ENCODE assay signal across 20 cellular contexts in the genomic region with DNA sequence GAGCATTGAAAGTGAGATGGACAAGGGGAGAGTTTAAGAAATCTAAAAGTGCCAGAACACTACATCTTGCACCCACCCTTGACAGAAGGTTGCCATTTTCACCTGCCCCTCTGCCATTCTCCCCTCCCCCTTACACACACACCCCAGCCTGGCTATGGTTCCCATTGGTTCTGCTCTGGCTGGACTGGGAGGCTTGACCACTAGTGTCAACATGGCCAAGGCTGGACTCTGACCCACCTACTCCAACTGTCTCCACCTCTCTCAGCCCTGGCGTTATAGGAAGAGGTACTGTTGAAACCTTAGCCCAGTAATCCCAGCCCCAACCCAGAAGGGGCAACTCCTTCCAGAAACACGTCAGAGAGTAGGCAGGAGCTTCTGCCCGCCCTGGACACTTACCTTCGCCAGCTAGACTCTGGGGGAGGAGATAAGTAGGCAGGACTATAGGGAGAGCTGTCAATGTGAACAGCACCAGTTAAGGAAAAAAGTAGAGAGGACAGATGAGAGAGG. TPM values are rescaled to one million over a fixed set of nuclear protein-coding genes. Genes with fewer than 3 reads are reported as not detected.
DNase-seq lines count a peak whose midpoint lies in the region; ATAC-seq and TF ChIP-seq lines count a peak whose summit lies in the region.
"Had no signal": no experiment of that assay in that cellular context is flagged by ENCODE, and none has a peak within 500 bp of the region (broad histone marks: within the 10 kb centered on the region; RNA-seq: fewer than 3 reads in every experiment).

No MANE protein-coding gene starts in this region.

- no peak for ATAC-seq in CD4-positive, alpha-beta T cell (ENCODE audit: poor library complexity)
- ATAC-seq in activated naive CD8-positive, alpha-beta T cell treated with anti-CD3 and anti-CD28 coated beads, Interleukin-2, amount 50 U/mL, for 24 hours: no peak
- no peak for ATAC-seq in naive thymus-derived CD8-positive, alpha-beta T cell
- ATAC-seq in GM19463 (IDR thresholded peaks at IDR 0.05; ENCODE audit: unreplicated experiment) (no peak), GM18517 (IDR thresholded peaks at IDR 0.05; ENCODE audit: unreplicated experiment) (no peak)

- POLR2A ChIA-PET in CD4-positive, alpha-beta T cell (lab: Charles Lee): interaction anchor here (1.2 to 1.5 kb wide), 4 partner anchors 12 to 40 kb away, joined by 3 to 8 read pairs (median 4); a partner anchor contains a TSS
- POLR2A ChIA-PET in naive thymus-derived CD8-positive, alpha-beta T cell (lab: Charles Lee): interaction anchor here (2.9 to 8.7 kb wide), 6 partner anchors 9 to 37 kb away, joined by 12 to 118 read pairs (median 42); a partner anchor contains a TSS

- no peak overlapping the region for H4K5ac ChIP-seq in H9 (ENCODE audit: insufficient read length, low read depth, low read length)

- no peak for DNase-seq in CD4-positive, alpha-beta T cell
- no peak for DNase-seq in H9
- DNase-seq in activated naive CD8-positive, alpha-beta T cell treated with anti-CD3 and anti-CD28 coated beads, Interleukin-2, amount 50 U/mL, for 24 hours: no peak
- DNase-seq in naive thymus-derived CD8-positive, alpha-beta T cell: no peak
- no peak for DNase-seq in posterior cingulate gyrus
- no peak for DNase-seq in GDM1 (lab: John Stamatoyannopoulos, UW)
- DNase-seq: amniotic stem cell; mammary epithelial cell; MM.1S; NCI-H2081; NCI-H69; PC-9; sigmoid colon; stimulated activated CD4-positive, alpha-beta T cell treated with anti-CD3 and anti-CD28 coated beads, Interleukin-2, amount 100 ng/mL, for 24 hours; testis had no signal

- no peak overlapping the region for H3K4ac ChIP-seq in H9 (ENCODE audit: low read depth, low read length)

- no peaks in the 10 kb centered on the region for H3K27me3 ChIP-seq in CD4-positive, alpha-beta T cell (ENCODE audit: control insufficient read depth, insufficient read depth, low read length)
- H3K27me3 ChIP-seq in H9 (ENCODE audit: insufficient read depth, low read length): no peaks in the 10 kb centered on the region
- H3K27me3 ChIP-seq: BLaER1, neutrophil, sigmoid colon, testis had no signal

- no peak overlapping the region for H3K9ac ChIP-seq in H9 (ENCODE audit: extremely low read depth, insufficient read length, low read length)

- CTCF ChIA-PET in CD4-positive, alpha-beta T cell (lab: Charles Lee): no interaction called here

- no peak overlapping the region for H2AFZ ChIP-seq in H9 (ENCODE audit: low read length)
- H2AFZ ChIP-seq: PC-9 had no signal

- TF ChIP-seq CTCF in CD4-positive, alpha-beta T cell (IDR thresholded peaks at IDR 0.05): no peak
- TF ChIP-seq CTCF in H9 (conservative IDR thresholded peaks at IDR 0.05): no peak

- no peak overlapping the region for H3K23ac ChIP-seq in H9 (ENCODE audit: insufficient read length, low read depth, low read length)

- H3K4me2 ChIP-seq in H9 (ENCODE audit: insufficient read depth, insufficient read length, low read length): no peak overlapping the region
- H3K4me2 ChIP-seq: BLaER1, PC-9 had no signal

- no peaks in the 10 kb centered on the region for H3K4me1 ChIP-seq in H9 (ENCODE audit: insufficient read depth, low read length)

- no peak overlapping the region for H3K18ac ChIP-seq in H9 (ENCODE audit: insufficient read length, low read depth, low read length)

- peaks cover 72% of the 10 kb centered on the region for H3K36me3 Mint-ChIP-seq in CD4-positive, alpha-beta T cell (ENCODE audit: low read depth)
- peaks cover 20 to 48% (median 30%) of the 10 kb centered on the region in 3 experiments; a peak in 6 of 7 replicates for H3K36me3 Mint-ChIP-seq in H9 (ENCODE audit: insufficient read depth in 1 of 3, low read depth in 3 of 3)
- H3K36me3 Mint-ChIP-seq in activated naive CD8-positive, alpha-beta T cell treated with anti-CD3 and anti-CD28 coated beads, Interleukin-2, amount 50 U/mL, for 24 hours (ENCODE audit: low read depth): peaks cover 26% of the 10 kb centered on the region
- peaks cover 4 to 53% (median 11%) of the 10 kb centered on the region in 3 donors for H3K36me3 Mint-ChIP-seq in naive thymus-derived CD8-positive, alpha-beta T cell

- intact Hi-C loops in CD4-positive, alpha-beta T cell (cut with DNase I, micrococcal nuclease): no loop called here
- intact Hi-C loops in posterior cingulate gyrus (cut with DNase I): no loop called here

- no peak overlapping the region for H2AK5ac ChIP-seq in H9 (ENCODE audit: insufficient read length, low read length)

- H4K8ac ChIP-seq in H9 (replicated peaks; ENCODE audit: insufficient read length, low read depth, low read length): no peak overlapping the region

- no peak overlapping the region for H3K56ac ChIP-seq in H9 (ENCODE audit: insufficient read length, low read depth, low read length)

- peaks cover 6% of the 10 kb centered on the region for H3K23me2 ChIP-seq in H9 (ENCODE audit: insufficient read length, low read depth, low read length, poor library complexity, severe bottlenecking)

- no peak overlapping the region for H4K91ac ChIP-seq in H9 (ENCODE audit: insufficient read length, low read depth, low read length)

- H3K27me3 Mint-ChIP-seq in CD4-positive, alpha-beta T cell: no peaks in the 10 kb centered on the region
- no peaks in the 10 kb centered on the region for H3K27me3 Mint-ChIP-seq in H9 (ENCODE audit: low read depth)
- H3K27me3 Mint-ChIP-seq in activated naive CD8-positive, alpha-beta T cell treated with anti-CD3 and anti-CD28 coated beads, Interleukin-2, amount 50 U/mL, for 24 hours: no peaks in the 10 kb centered on the region
- H3K27me3 Mint-ChIP-seq in naive thymus-derived CD8-positive, alpha-beta T cell: no peaks in the 10 kb centered on the region

- H2BK15ac ChIP-seq in H9 (ENCODE audit: low read depth, low read length): no peak overlapping the region

- H3K27ac Mint-ChIP-seq in CD4-positive, alpha-beta T cell: peak overlapping the region; percentile 66
- peak overlapping the region in 2 of 3 experiments; percentile 9 to 50; a peak in 4 of 7 replicates for H3K27ac Mint-ChIP-seq in H9
- H3K27ac Mint-ChIP-seq in activated naive CD8-positive, alpha-beta T cell treated with anti-CD3 and anti-CD28 coated beads, Interleukin-2, amount 50 U/mL, for 24 hours: peak overlapping the region; percentile 70
- H3K27ac Mint-ChIP-seq in naive thymus-derived CD8-positive, alpha-beta T cell: peak overlapping the region; percentile 47 to 97 (median 86)

- H3K79me1 ChIP-seq in H9 (ENCODE audit: insufficient read depth, low read depth, low read length, poor library complexity, severe bottlenecking): peaks cover 13% of the 10 kb centered on the region

- peak overlapping the region; percentile 74 for H3K4me3 Mint-ChIP-seq in CD4-positive, alpha-beta T cell
- no peak overlapping the region; a peak in 1 of 5 replicates for H3K4me3 Mint-ChIP-seq in H9
- no peak overlapping the region for H3K4me3 Mint-ChIP-seq in activated naive CD8-positive, alpha-beta T cell treated with anti-CD3 and anti-CD28 coated beads, Interleukin-2, amount 50 U/mL, for 24 hours
- peak overlapping the region in 7 of 10 donors; percentile 14 to 83 (median 41) for H3K4me3 Mint-ChIP-seq in naive thymus-derived CD8-positive, alpha-beta T cell

- H3T11ph ChIP-seq in H9 (ENCODE audit: low read length): no peak overlapping the region

- no peak overlapping the region for H3K14ac ChIP-seq in H9 (ENCODE audit: insufficient read depth, low read length)

- no CpG with 5 or more reads among the region's 4 CpGs for WGBS in H9 (ENCODE audit: extremely low coverage, insufficient read length, low lambda C conversion rate)

- H2BK12ac ChIP-seq in H9 (ENCODE audit: insufficient read length, low read depth, low read length): no peak overlapping the region

- H3K9me3 Mint-ChIP-seq in CD4-positive, alpha-beta T cell: no peaks in the 10 kb centered on the region
- H3K9me3 Mint-ChIP-seq in H9: no peaks in the 10 kb centered on the region
- H3K9me3 Mint-ChIP-seq in activated naive CD8-positive, alpha-beta T cell treated with anti-CD3 and anti-CD28 coated beads, Interleukin-2, amount 50 U/mL, for 24 hours: no peaks in the 10 kb centered on the region
- no peaks in the 10 kb centered on the region for H3K9me3 Mint-ChIP-seq in naive thymus-derived CD8-positive, alpha-beta T cell

- H3K4me1 Mint-ChIP-seq in CD4-positive, alpha-beta T cell (ENCODE audit: low read depth): peaks cover 53% of the 10 kb centered on the region
- peaks cover 15% of the 10 kb centered on the region in 2 experiments for H3K4me1 Mint-ChIP-seq in H9
- H3K4me1 Mint-ChIP-seq in activated naive CD8-positive, alpha-beta T cell treated with anti-CD3 and anti-CD28 coated beads, Interleukin-2, amount 50 U/mL, for 24 hours: peaks cover 40% of the 10 kb centered on the region
- H3K4me1 Mint-ChIP-seq in naive thymus-derived CD8-positive, alpha-beta T cell: peaks cover 40 to 61% (median 57%) of the 10 kb centered on the region in 4 donors

- peaks cover 28% of the 10 kb centered on the region for H3K79me2 ChIP-seq in H9 (ENCODE audit: insufficient read depth, low read length)

- no peak overlapping the region for H2BK120ac ChIP-seq in H9 (ENCODE audit: low read depth, low read length, poor library complexity, severe bottlenecking)

- H2BK5ac ChIP-seq in H9 (ENCODE audit: insufficient read length, low read length): no peak overlapping the region

- no peaks in the 10 kb centered on the region for H3K9me3 ChIP-seq in CD4-positive, alpha-beta T cell (ENCODE audit: control insufficient read depth, low read length)
- no peaks in the 10 kb centered on the region for H3K9me3 ChIP-seq in H9 (ENCODE audit: control insufficient read depth, low read depth, low read length)
- H3K9me3 ChIP-seq: BLaER1, neutrophil, sigmoid colon, testis had no signal

- peaks cover 2% of the 10 kb centered on the region for H4K20me1 ChIP-seq in H9 (ENCODE audit: control insufficient read depth, insufficient read depth, insufficient read length)

- H3K27ac ChIP-seq in CD4-positive, alpha-beta T cell (ENCODE audit: low read depth, low read length): peak overlapping the region; percentile 14
- H3K27ac ChIP-seq in H9 (ENCODE audit: insufficient read length, low read depth, low read length): no peak overlapping the region
- H3K27ac ChIP-seq: BLaER1, neutrophil, PC-9, sigmoid colon, SK-N-MC, testis had no signal

- H2BK20ac ChIP-seq in H9 (ENCODE audit: low read depth, low read length, poor library complexity, severe bottlenecking): no peak overlapping the region

RNA-seq across cellular contexts. Expression of a gene that starts 4.5 kb away (rescaled TPM):
- total RNA-seq in CD4-positive, alpha-beta T cell: 100 to 1,000 TPM; 147 to 152 TPM
- 44.7 and 45.7 TPM in 2 replicates for total RNA-seq in H9 (2021)
- 100 to 1,000 TPM; 132 to 147 TPM for total RNA-seq in naive thymus-derived CD8-positive, alpha-beta T cell
- polyA plus RNA-seq in naive thymus-derived CD8-positive, alpha-beta T cell: 10 to 100 TPM; 21.4 to 49.6 (median 27.1) TPM

RNA-seq across cellular contexts. Expression of a gene that starts 7.4 kb away (rescaled TPM):
- 10 to 100 TPM; 87.0 to 98.7 TPM for total RNA-seq in CD4-positive, alpha-beta T cell
- 82.8 and 84.6 TPM in 2 replicates for total RNA-seq in H9 (2021)
- total RNA-seq in naive thymus-derived CD8-positive, alpha-beta T cell: 100 to 1,000 TPM; 174 to 194 TPM
- polyA plus RNA-seq in naive thymus-derived CD8-positive, alpha-beta T cell: 10 to 100 TPM; 12.0 to 21.2 (median 19.0) TPM

RNA-seq across cellular contexts. Expression of a gene that starts 9.4 kb away (rescaled TPM):
- total RNA-seq in CD4-positive, alpha-beta T cell: 1 to 10 TPM; 6.4 to 6.9 TPM
- 161 and 170 TPM in 2 replicates for total RNA-seq in H9 (2021)
- total RNA-seq in naive thymus-derived CD8-positive, alpha-beta T cell: 10 to 100 TPM; 14.7 to 14.9 TPM
- polyA plus RNA-seq in naive thymus-derived CD8-positive, alpha-beta T cell: 10 to 100 TPM; 29.5 to 35.2 (median 32.6) TPM

RNA-seq across cellular contexts. Expression of a gene that starts 13.8 kb away (rescaled TPM):
- 1 to 10 TPM; 2.9 to 3.9 TPM for total RNA-seq in CD4-positive, alpha-beta T cell
- total RNA-seq in H9 (2021): 27.6 and 27.7 TPM in 2 replicates
- total RNA-seq in naive thymus-derived CD8-positive, alpha-beta T cell: 10 to 100 TPM; 11.1 to 13.2 TPM
- polyA plus RNA-seq in naive thymus-derived CD8-positive, alpha-beta T cell: 1 to 10 TPM; 4.3 to 6.0 (median 4.4) TPM

RNA-seq across cellular contexts. Expression of a gene that starts 23.6 kb away (rescaled TPM):
- 10 to 100 TPM; 80.4 to 80.9 TPM for total RNA-seq in CD4-positive, alpha-beta T cell
- total RNA-seq in H9 (2021): 85.0 and 85.4 TPM in 2 replicates
- 100 to 1,000 TPM; 120 to 121 TPM for total RNA-seq in naive thymus-derived CD8-positive, alpha-beta T cell
- polyA plus RNA-seq in naive thymus-derived CD8-positive, alpha-beta T cell: 100 to 1,000 TPM; 302 to 384 (median 322) TPM

Comparison
In these comparisons a context has a peak if more than half of its experiments do, and no peak if none do; other contexts are left out.
1. H3K27ac Mint-ChIP-seq: peak in every context shown above with its lines; median percentile 86 in naive thymus-derived CD8-positive, alpha-beta T cell; 70 in activated naive CD8-positive, alpha-beta T cell treated with anti-CD3 and anti-CD28 coated beads, Interleukin-2, amount 50 U/mL, for 24 hours; 66 in CD4-positive, alpha-beta T cell; 30 in H9.
2. H3K4me3 Mint-ChIP-seq: peak in CD4-positive, alpha-beta T cell (single experiment) and naive thymus-derived CD8-positive, alpha-beta T cell (7 of 10); none in H9 (0 of 2) and activated naive CD8-positive, alpha-beta T cell treated with anti-CD3 and anti-CD28 coated beads, Interleukin-2, amount 50 U/mL, for 24 hours (single experiment).
3. RNA of a gene that starts 9.4 kb away (total RNA-seq): 161 to 170 TPM in H9; 14.7 to 14.9 TPM in naive thymus-derived CD8-positive, alpha-beta T cell and 6.4 to 6.9 TPM in CD4-positive, alpha-beta T cell; every median in the first group is over 10 times any median in the second.